23 cellular contexts compared by ENCODE assay signal in the genomic region with DNA sequence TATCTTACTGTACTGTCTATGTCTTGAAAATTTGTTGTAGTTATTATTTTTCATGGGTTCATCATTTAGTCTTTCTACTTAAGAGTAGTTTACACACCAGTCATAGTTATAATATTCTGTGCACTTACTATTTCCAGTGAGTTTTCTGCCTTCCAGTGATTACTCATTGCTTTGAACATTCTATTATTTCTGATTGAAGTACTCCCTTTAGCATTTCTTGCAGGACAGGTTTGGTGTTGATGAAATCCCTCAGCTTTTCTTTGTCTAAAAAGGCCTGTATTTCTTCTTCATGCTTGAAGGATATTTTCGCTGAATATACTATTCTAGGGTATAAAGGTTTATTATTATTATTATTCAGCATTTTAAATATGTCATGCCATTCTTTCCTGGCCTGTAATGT.
"Had no signal": no experiment of that assay in that cellular context is flagged by ENCODE, and none has a peak within 500 bp of the region (broad histone marks: within the 10 kb centered on the region; RNA-seq: fewer than 3 reads in every experiment).

No MANE protein-coding gene starts in this region.

- H3K4me3 ChIP-seq: K562, SJCRH30 had no signal

- ATAC-seq: K562, Panc1, SK-N-SH treated with all-trans-retinoic acid at 6 μM for 48 hours had no signal

- H3K27me3 ChIP-seq: SJCRH30 had no signal

- H3K36me3 ChIP-seq: SJCRH30 had no signal

- H3K9me3 ChIP-seq: SJCRH30 had no signal

- H3K27ac ChIP-seq: HL-60, KMS-11, RWPE1, SJCRH30 had no signal

- FAIRE-seq: HTR-8/SVneo, K562 had no signal

- H3K4me1 ChIP-seq: SJCRH30 had no signal

- DNase-seq: Kasumi-1, MM.1S, NCI-H1092 treated with DMSO at 0.1 percent for 48 hours, NCI-H1436, NCI-H187, NCI-H2029, NCI-H2081 treated with DMSO at 0.1 percent for 48 hours, NCI-H2171, NCI-H226, NCI-H446, NCI-H510A, NCI-H524 treated with DMSO at 0.1 percent for 48 hours, NCI-H69, NCI-H774, SHP77 treated with DMSO at 0.1 percent for 48 hours, SJCRH30 had no signal

- H3K4me2 ChIP-seq: KMS-11 had no signal

- H3K9ac ChIP-seq: KMS-11 had no signal
